Comparison of ENCODE assay signal across 8 cellular contexts in the genomic region with DNA sequence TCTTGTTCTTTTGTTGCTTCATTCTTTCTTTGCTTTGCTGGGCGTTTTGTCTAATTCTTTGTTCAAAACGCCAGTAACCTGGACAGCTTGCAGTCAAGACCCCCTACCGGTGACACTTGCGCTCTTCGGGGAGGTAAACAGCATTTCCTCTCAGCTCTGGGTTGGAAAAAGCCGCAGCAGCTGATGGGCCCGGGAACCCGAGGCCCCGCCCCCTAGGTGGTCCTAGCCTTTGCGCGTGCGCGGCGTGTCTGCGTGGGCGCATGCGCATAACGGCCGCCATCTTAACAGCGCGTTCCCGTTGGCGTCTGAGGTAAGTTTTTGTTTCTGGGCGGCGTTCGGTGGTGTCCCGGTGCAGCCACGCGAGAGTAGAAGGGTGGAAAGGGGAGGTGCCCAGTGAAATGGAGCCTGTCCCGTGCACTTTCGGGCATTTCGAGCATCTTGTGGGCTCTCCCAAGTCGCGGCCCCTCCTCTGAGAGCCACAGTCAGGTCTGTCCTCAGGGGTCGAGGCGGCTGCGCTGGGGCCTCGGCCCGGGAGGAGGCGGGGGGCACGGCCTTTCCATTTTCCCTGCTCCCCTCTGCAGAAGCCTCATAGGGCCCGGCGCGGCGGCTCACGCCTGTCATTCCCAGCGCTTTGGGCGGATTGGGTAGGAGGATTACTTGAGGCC. TPM values are rescaled to one million over a fixed set of nuclear protein-coding genes. Genes with fewer than 3 reads are reported as not detected.
DNase-seq lines count a peak whose midpoint lies in the region; ATAC-seq and TF ChIP-seq lines count a peak whose summit lies in the region.

Gene ZNF559 (plus strand): TSS at position 261 of the 665 bp plus-strand sequence. CDS start 14,371 bp downstream, outside the sequence.

- no peaks in the 10 kb centered on the region for H3K4me1 ChIP-seq in ovary (ENCODE audit: insufficient read depth)
- peaks cover 6% of the 10 kb centered on the region for H3K4me1 ChIP-seq in thymus (ENCODE audit: control insufficient read depth, insufficient read depth, low read length)

- H3K9me3 ChIP-seq in ovary: peaks cover 0 to 5% of the 10 kb centered on the region in 2 donors
- peaks cover 2% of the 10 kb centered on the region for H3K9me3 ChIP-seq in thymus (ENCODE audit: control insufficient read depth)

- peaks cover 47 to 60% of the 10 kb centered on the region in 2 donors for H3K36me3 Mint-ChIP-seq in activated naive CD4-positive, alpha-beta T cell treated with anti-CD3 and anti-CD28 coated beads, Interleukin-2, amount 50 U/mL, for 72 hours
- H3K36me3 Mint-ChIP-seq in glutamatergic neuron (ENCODE audit: unreplicated experiment): peaks cover 36% of the 10 kb centered on the region

- ATAC-seq in HG02588 (IDR thresholded peaks at IDR 0.05; ENCODE audit: unreplicated experiment): peak; percentile 93
- peak; percentile 96 to 99 for ATAC-seq in activated naive CD4-positive, alpha-beta T cell treated with anti-CD3 and anti-CD28 coated beads, Interleukin-2, amount 50 U/mL, for 72 hours

- peak within 1 kb of the TSS; percentile 63 for H3K4me3 ChIP-seq in GM12864 (ENCODE audit: low read depth, low read length)
- H3K4me3 ChIP-seq in ovary: peak within 1 kb of the TSS; percentile 91
- peak within 1 kb of the TSS; percentile 86 for H3K4me3 ChIP-seq in thymus (ENCODE audit: low read length)

- H3K4me3 Mint-ChIP-seq in glutamatergic neuron (ENCODE audit: unreplicated experiment): peak within 1 kb of the TSS; percentile 90

- peaks cover 15% of the 10 kb centered on the region for H3K27me3 Mint-ChIP-seq in glutamatergic neuron (ENCODE audit: unreplicated experiment)

- peaks cover 4% of the 10 kb centered on the region for H3K4me1 Mint-ChIP-seq in glutamatergic neuron (ENCODE audit: low read depth, unreplicated experiment)

- TF ChIP-seq CTCF in GM12864 (IDR thresholded peaks at IDR 0.05; ENCODE audit: low read depth, low read length, missing control alignments): peak; percentile 43
- TF ChIP-seq CTCF in glutamatergic neuron (IDR thresholded peaks at IDR 0.05; ENCODE audit: partially characterized antibody, unreplicated experiment): peak; percentile 66
- peak in 1 of 3 donors; percentile 45 for TF ChIP-seq CTCF in ovary (IDR thresholded peaks at IDR 0.05)

- H3K27ac ChIP-seq in ovary (peak within 1 kb of the TSS; percentile 61 to 77), thymus (ENCODE audit: low read depth) (peak within 1 kb of the TSS; percentile 96)

- DNase-seq in GM12864 (ENCODE audit: low read depth) (peak; percentile 84), NCI-H1092 (lab: John Stamatoyannopoulos, UW) (peak; percentile 93), SKM-1 (lab: John Stamatoyannopoulos, UW; ENCODE audit: unreplicated experiment) (peak; percentile 95), glutamatergic neuron (peak; percentile 93), ovary (peak; percentile 93 to 98 (median 95))
- peak; percentile 96 to 97 for DNase-seq in activated naive CD4-positive, alpha-beta T cell treated with anti-CD3 and anti-CD28 coated beads, Interleukin-2, amount 50 U/mL, for 72 hours (ENCODE audit: low spot score in 2 of 2)

- peak within 1 kb of the TSS; percentile 93 to 94 for H3K27ac Mint-ChIP-seq in activated naive CD4-positive, alpha-beta T cell treated with anti-CD3 and anti-CD28 coated beads, Interleukin-2, amount 50 U/mL, for 72 hours
- peak within 1 kb of the TSS; percentile 73 for H3K27ac Mint-ChIP-seq in glutamatergic neuron (ENCODE audit: unreplicated experiment)

- TF ChIP-seq POLR2A in ovary (IDR thresholded peaks at IDR 0.05): no peak

- 0 to 1% (median 1%) methylated on average over 48 of the region's 48 CpGs for WGBS in ovary, 3 donors
- under 1% methylated on average over 48 of the region's 48 CpGs for WGBS in thymus

- H3K27me3 ChIP-seq in ovary: no peaks in the 10 kb centered on the region
- H3K27me3 ChIP-seq in thymus (ENCODE audit: control insufficient read depth, insufficient read depth): no peaks in the 10 kb centered on the region

- intact Hi-C loops in ovary (cut with DNase I): loop anchor here in 2 of 4 donors (5.0 to 10.0 kb wide), 2 partner anchors 463 to 491 kb away; partner anchors contain the start of gene FBXL12 (in 1 of the 2)

- no peak for TF ChIP-seq EP300 in ovary (IDR thresholded peaks at IDR 0.05)

- no peaks in the 10 kb centered on the region for H3K36me3 ChIP-seq in ovary
- H3K36me3 ChIP-seq in thymus (ENCODE audit: control insufficient read depth, insufficient read depth): peaks cover 5% of the 10 kb centered on the region

- peaks cover 23 to 27% of the 10 kb centered on the region in 2 donors for H3K9me3 Mint-ChIP-seq in activated naive CD4-positive, alpha-beta T cell treated with anti-CD3 and anti-CD28 coated beads, Interleukin-2, amount 50 U/mL, for 72 hours
- peaks cover 26% of the 10 kb centered on the region for H3K9me3 Mint-ChIP-seq in glutamatergic neuron (ENCODE audit: unreplicated experiment)

RNA-seq across cellular contexts. Expression of gene ZNF559, which starts in this region (rescaled TPM):
- total RNA-seq in activated naive CD4-positive, alpha-beta T cell treated with anti-CD3 and anti-CD28 coated beads, Interleukin-2, amount 50 U/mL, for 72 hours: 1 to 10 TPM; 8.2 to 9.2 TPM
- total RNA-seq in glutamatergic neuron (ENCODE audit: unreplicated experiment) (23.6 TPM), ovary (10 to 100 TPM; 22.7 to 45.3 (median 28.1) TPM)
- polyA plus RNA-seq in ovary (10 to 100 TPM; 24.5 to 25.0 TPM), thymus (72.1 TPM)

Comparison
In these comparisons a context has a peak if more than half of its experiments do, and no peak if none do; other contexts are left out.
1. Peak in every context shown above with its lines: DNase-seq, ATAC-seq, H3K4me3 ChIP-seq and H3K27ac ChIP-seq.